1 cellular context compared by ENCODE assay signal in the genomic region with DNA sequence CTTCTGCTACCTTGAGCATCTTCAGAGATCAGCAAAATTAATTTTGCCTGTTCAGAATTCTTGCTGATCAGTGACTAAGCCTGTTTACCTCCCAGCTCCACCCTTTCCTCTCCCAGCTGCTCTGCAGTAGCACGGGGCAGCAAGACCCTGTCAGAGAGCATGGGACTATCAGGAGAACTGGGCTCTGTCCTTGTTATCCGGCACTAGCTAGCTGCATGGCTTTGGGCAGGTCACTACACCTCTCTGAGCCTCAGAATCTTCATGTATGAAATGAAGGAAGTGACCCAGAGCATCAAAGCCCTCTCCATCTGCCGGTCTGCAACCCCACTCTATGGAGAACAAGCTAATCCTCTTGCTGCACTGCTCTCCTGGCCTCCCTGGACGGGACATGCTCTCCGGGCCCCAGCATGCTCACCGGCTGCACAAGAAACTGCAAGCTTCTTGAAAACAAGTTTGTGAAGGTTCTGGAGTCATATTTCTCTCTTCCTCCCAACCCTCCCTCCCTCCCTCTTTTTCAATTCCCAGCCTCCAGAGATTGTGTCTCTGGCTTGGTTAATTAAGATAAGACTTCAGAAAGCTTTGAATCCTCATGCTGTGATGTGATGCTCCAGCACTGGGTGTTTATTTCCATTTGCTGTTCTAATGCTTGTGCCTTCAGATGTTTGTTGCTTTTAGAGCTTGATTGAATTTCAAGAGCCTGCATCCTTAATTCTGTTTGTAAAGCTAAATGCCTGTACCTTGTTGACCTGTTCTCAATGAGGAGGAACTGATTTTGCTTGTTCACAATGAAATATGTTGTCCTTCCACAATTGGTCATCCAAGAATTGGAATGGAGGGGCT.
TF ChIP-seq lines count a peak whose summit lies in the region.

No MANE protein-coding gene starts in this region.

TF ChIP-seq in SK-N-SH treated with all-trans-retinoic acid at 6 μM for 48 hours, 23 proteins besides CTCF, POLR2A, EP300 and RAD21 (continued from another document):
- TF ChIP-seq, protein P1, sequence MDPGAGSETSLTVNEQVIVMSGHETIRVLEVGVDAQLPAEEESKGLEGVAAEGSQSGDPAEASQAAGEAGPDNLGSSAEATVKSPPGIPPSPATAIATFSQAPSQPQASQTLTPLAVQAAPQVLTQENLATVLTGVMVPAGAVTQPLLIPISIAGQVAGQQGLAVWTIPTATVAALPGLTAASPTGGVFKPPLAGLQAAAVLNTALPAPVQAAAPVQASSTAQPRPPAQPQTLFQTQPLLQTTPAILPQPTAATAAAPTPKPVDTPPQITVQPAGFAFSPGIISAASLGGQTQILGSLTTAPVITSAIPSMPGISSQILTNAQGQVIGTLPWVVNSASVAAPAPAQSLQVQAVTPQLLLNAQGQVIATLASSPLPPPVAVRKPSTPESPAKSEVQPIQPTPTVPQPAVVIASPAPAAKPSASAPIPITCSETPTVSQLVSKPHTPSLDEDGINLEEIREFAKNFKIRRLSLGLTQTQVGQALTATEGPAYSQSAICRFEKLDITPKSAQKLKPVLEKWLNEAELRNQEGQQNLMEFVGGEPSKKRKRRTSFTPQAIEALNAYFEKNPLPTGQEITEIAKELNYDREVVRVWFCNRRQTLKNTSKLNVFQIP (CRISPR knock-in tag; IDR thresholded peaks at IDR 0.05; ENCODE audit: borderline replicate concordance, low read depth), result no peak
- TF ChIP-seq ZFP3 (CRISPR knock-in tag; IDR thresholded peaks at IDR 0.05) (no peak), ZFP30 (CRISPR knock-in tag; IDR thresholded peaks at IDR 0.05) (no peak)
